8 cellular contexts compared by ENCODE assay signal in genomic region chr4:72567821-72568620, GRCh38. TPM values are rescaled to one million over a fixed set of nuclear protein-coding genes. Genes with fewer than 3 reads are reported as not detected.
DNase-seq lines count a peak whose midpoint lies in the region; ATAC-seq lines count a peak whose summit lies in the region.

No MANE protein-coding gene starts in this region.

- H3K27me3 Mint-ChIP-seq in activated CD8-positive, alpha-beta memory T cell treated with anti-CD3 and anti-CD28 coated beads, Interleukin-2, amount 10 ng/mL, durations not matched to agents 7 days and 5 days, result peaks cover 50% of the 10 kb centered on the region
- H3K27me3 Mint-ChIP-seq in stimulated activated memory B cell treated with anti-CD40 and anti-IgM and Interleukin-4, amounts not matched to agents 10 μg/mL and 1 μg/mL and 100 μg/mL, for 72 hours, result peaks cover 55% of the 10 kb centered on the region

- in situ Hi-C loops in SK-MEL-5 (cut with HindIII; ENCODE audit: low pct_unique_long_range_greater_than_20kb, low sequenced_read_pairs), result no loop called here

- peak; percentile 57 for DNase-seq in activated CD8-positive, alpha-beta memory T cell treated with anti-CD3 and anti-CD28 coated beads, Interleukin-2, amount 50 U/mL, for 48 hours
- no peak for DNase-seq in activated CD8-positive, alpha-beta memory T cell treated with anti-CD3 and anti-CD28 coated beads, Interleukin-2, amount 10 ng/mL, durations not matched to agents 7 days and 5 days
- peak; percentile 79 for DNase-seq in SK-MEL-5 (ENCODE audit: low read depth, low spot score)
- DNase-seq in dermis blood vessel endothelial cell, result peak; percentile 39
- DNase-seq in left kidney (ENCODE audit: low read depth, low spot score), result peak; percentile 96
- no peak for DNase-seq in COR-L47 (lab: John Stamatoyannopoulos, UW)

- no peak overlapping the region for H3K27ac Mint-ChIP-seq in activated CD8-positive, alpha-beta memory T cell treated with anti-CD3 and anti-CD28 coated beads, Interleukin-2, amount 10 ng/mL, durations not matched to agents 7 days and 5 days
- no peak overlapping the region for H3K27ac Mint-ChIP-seq in stimulated activated memory B cell treated with anti-CD40 and anti-IgM and Interleukin-4, amounts not matched to agents 10 μg/mL and 1 μg/mL and 100 μg/mL, for 72 hours

- no peak overlapping the region for H3K4me3 Mint-ChIP-seq in activated CD8-positive, alpha-beta memory T cell treated with anti-CD3 and anti-CD28 coated beads, Interleukin-2, amount 10 ng/mL, durations not matched to agents 7 days and 5 days
- peak overlapping the region; percentile 23 for H3K4me3 Mint-ChIP-seq in stimulated activated memory B cell treated with anti-CD40 and anti-IgM and Interleukin-4, amounts not matched to agents 10 μg/mL and 1 μg/mL and 100 μg/mL, for 72 hours

- H3K4me1 Mint-ChIP-seq in activated CD8-positive, alpha-beta memory T cell treated with anti-CD3 and anti-CD28 coated beads, Interleukin-2, amount 10 ng/mL, durations not matched to agents 7 days and 5 days, result peaks cover 9% of the 10 kb centered on the region
- peaks cover 17% of the 10 kb centered on the region for H3K4me1 Mint-ChIP-seq in stimulated activated memory B cell treated with anti-CD40 and anti-IgM and Interleukin-4, amounts not matched to agents 10 μg/mL and 1 μg/mL and 100 μg/mL, for 72 hours

- no peaks in the 10 kb centered on the region for H3K9me3 Mint-ChIP-seq in activated CD8-positive, alpha-beta memory T cell treated with anti-CD3 and anti-CD28 coated beads, Interleukin-2, amount 10 ng/mL, durations not matched to agents 7 days and 5 days (ENCODE audit: low read depth)
- H3K9me3 Mint-ChIP-seq in stimulated activated memory B cell treated with anti-CD40 and anti-IgM and Interleukin-4, amounts not matched to agents 10 μg/mL and 1 μg/mL and 100 μg/mL, for 72 hours, result peaks cover 2% of the 10 kb centered on the region

- no peak for ATAC-seq in activated CD8-positive, alpha-beta memory T cell treated with anti-CD3 and anti-CD28 coated beads, Interleukin-2, amount 10 ng/mL, durations not matched to agents 7 days and 5 days
- peak; percentile 41 for ATAC-seq in HG03175 (IDR thresholded peaks at IDR 0.05; ENCODE audit: unreplicated experiment)
- ATAC-seq in stimulated activated memory B cell treated with anti-CD40 and anti-IgM and Interleukin-4, amounts not matched to agents 10 μg/mL and 1 μg/mL and 100 μg/mL, for 72 hours, result no peak

- CTCF ChIA-PET in activated CD8-positive, alpha-beta memory T cell treated with anti-CD3 and anti-CD28 coated beads, Interleukin-2, amount 10 ng/mL, durations not matched to agents 7 days and 5 days (lab: Charles Lee), result no interaction called here

- no peaks in the 10 kb centered on the region for H3K36me3 Mint-ChIP-seq in activated CD8-positive, alpha-beta memory T cell treated with anti-CD3 and anti-CD28 coated beads, Interleukin-2, amount 10 ng/mL, durations not matched to agents 7 days and 5 days
- no peaks in the 10 kb centered on the region for H3K36me3 Mint-ChIP-seq in stimulated activated memory B cell treated with anti-CD40 and anti-IgM and Interleukin-4, amounts not matched to agents 10 μg/mL and 1 μg/mL and 100 μg/mL, for 72 hours

RNA-seq across cellular contexts. Expression of gene ADAMTS3, which starts 1.0 kb away (rescaled TPM):
- total RNA-seq in activated CD8-positive, alpha-beta memory T cell treated with anti-CD3 and anti-CD28 coated beads, Interleukin-2, amount 10 ng/mL, durations not matched to agents 7 days and 5 days, result not detected
- 2.5 and 3.2 TPM in 2 replicates for total RNA-seq in SK-MEL-5 (2014; rRNA removed; shearing (Covaris generic))
- 1.2 and 1.3 TPM in 2 replicates for polyA plus RNA-seq in SK-MEL-5 (2015; cell fraction: cytosol; rRNA removed)
- 1.6 and 3.3 TPM in 2 replicates for polyA plus RNA-seq in SK-MEL-5 (2015; cell fraction: nucleus; rRNA removed)
- total RNA-seq in dermis blood vessel endothelial cell, result 0.51 and 0.68 TPM in 2 replicates

Comparison
In these comparisons a context has a peak if more than half of its experiments do, and no peak if none do; other contexts are left out.
1. DNase-seq: peak in activated CD8-positive, alpha-beta memory T cell treated with anti-CD3 and anti-CD28 coated beads, Interleukin-2, amount 50 U/mL, for 48 hours (single experiment), SK-MEL-5 (single experiment), dermis blood vessel endothelial cell (single experiment) and left kidney (single experiment); none in activated CD8-positive, alpha-beta memory T cell treated with anti-CD3 and anti-CD28 coated beads, Interleukin-2, amount 10 ng/mL, durations not matched to agents 7 days and 5 days (single experiment) and COR-L47 (single experiment).